ENCODE assay signal across 8 cellular contexts in the genomic region with DNA sequence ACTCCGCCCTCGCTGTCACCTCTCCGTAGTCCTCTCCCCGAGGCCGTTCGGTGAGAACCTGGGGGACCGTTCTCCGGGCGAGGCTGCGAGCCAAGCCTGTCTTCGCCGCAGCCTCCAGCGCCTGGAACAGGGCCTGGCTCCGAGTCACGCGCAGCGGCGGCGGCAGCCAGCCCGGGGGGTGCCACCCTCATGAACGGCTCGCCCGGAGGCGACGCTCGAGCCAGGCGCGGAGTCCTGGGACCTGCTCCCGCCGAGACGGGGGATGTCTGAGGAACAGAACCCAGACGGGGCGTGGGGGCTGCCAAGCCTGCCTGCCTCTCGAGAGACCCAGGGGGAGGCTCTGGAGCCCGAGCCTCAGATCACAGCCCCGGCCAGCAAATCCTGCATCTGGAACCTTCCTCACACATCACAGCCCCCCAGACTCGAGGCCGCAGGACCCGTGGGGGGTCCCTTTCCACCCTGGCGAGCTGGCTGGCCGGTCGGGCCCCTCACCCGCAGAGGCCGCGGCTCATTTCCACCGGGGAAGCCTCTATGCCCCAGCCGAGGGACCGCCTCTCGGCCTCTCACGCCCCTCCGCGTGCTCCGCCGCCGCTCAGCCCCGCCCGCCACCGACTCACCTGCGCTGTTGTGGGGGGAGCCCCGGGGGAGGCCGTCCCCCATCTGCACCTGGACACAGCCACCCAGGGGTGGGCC. TPM values are rescaled to one million over a fixed set of nuclear protein-coding genes. Genes with fewer than 3 reads are reported as not detected.
A peak's percentile ranks its signal among the peaks of the same experiment; 100 is the strongest.
DNase-seq lines count a peak whose midpoint lies in the region; ATAC-seq and TF ChIP-seq lines count a peak whose summit lies in the region.

No MANE protein-coding gene starts in this region.

- no peak for TF ChIP-seq CTCF in chondrocyte (IDR thresholded peaks at IDR 0.05)
- no peak for TF ChIP-seq CTCF in tibial nerve (IDR thresholded peaks at IDR 0.05)

- H3K27ac Mint-ChIP-seq in chondrocyte (ENCODE audit: unreplicated experiment) (no peak overlapping the region), memory B cell (peak overlapping the region; percentile 86)

- peaks cover 2% of the 10 kb centered on the region for H3K36me3 Mint-ChIP-seq in chondrocyte (ENCODE audit: low read depth)
- H3K36me3 Mint-ChIP-seq in memory B cell = peaks cover 6% of the 10 kb centered on the region

- ATAC-seq in memory B cell (ENCODE audit: low read depth) = peak; percentile 29

- peaks cover 56% of the 10 kb centered on the region for H3K27me3 ChIP-seq in NT2/D1 (ENCODE audit: insufficient read depth, insufficient read length)
- H3K27me3 ChIP-seq in tibial nerve = peaks cover 6 to 53% of the 10 kb centered on the region in 2 donors

- H3K4me3 ChIP-seq in NT2/D1 (ENCODE audit: insufficient read length, low read depth) (no peak overlapping the region), tibial nerve (peak overlapping the region; percentile 11 to 42 (median 24))

- TF ChIP-seq POLR2A in tibial nerve (IDR thresholded peaks at IDR 0.05) = no peak

- peaks cover 9% of the 10 kb centered on the region for H3K36me3 ChIP-seq in NT2/D1 (ENCODE audit: insufficient read depth, insufficient read length, low read length)
- H3K36me3 ChIP-seq in tibial nerve = peaks cover 0 to 26% (median 0%) of the 10 kb centered on the region in 3 donors

- TF ChIP-seq EP300 in tibial nerve (IDR thresholded peaks at IDR 0.05) = no peak

- peak overlapping the region; percentile 50 for H3K9ac ChIP-seq in NT2/D1 (ENCODE audit: insufficient read length, low read depth)

- H3K4me1 Mint-ChIP-seq in chondrocyte (ENCODE audit: low read depth) (peaks cover 2% of the 10 kb centered on the region), memory B cell (peaks cover 32% of the 10 kb centered on the region)

- WGBS in tibial nerve, 2 donors = 1 to 3% methylated on average over 31 to 44 of the region's 61 CpGs

- peaks cover 27% of the 10 kb centered on the region for H3K27me3 Mint-ChIP-seq in chondrocyte (ENCODE audit: low read depth)
- peaks cover 10% of the 10 kb centered on the region for H3K27me3 Mint-ChIP-seq in memory B cell

- no peaks in the 10 kb centered on the region for H3K9me3 Mint-ChIP-seq in chondrocyte (ENCODE audit: low read depth)
- no peaks in the 10 kb centered on the region for H3K9me3 Mint-ChIP-seq in memory B cell

- no peak overlapping the region for H3K27ac ChIP-seq in tibial nerve

- H3K4me1 ChIP-seq in NT2/D1 (ENCODE audit: insufficient read depth, insufficient read length) (peaks cover 23% of the 10 kb centered on the region), tibial nerve (peaks cover 0 to 53% (median 19%) of the 10 kb centered on the region in 4 donors)

- DNase-seq in AG08396 (ENCODE audit: low spot score) (peak; percentile 78), NT2/D1 (ENCODE audit: low read depth, low spot score) (no peak), chondrocyte (ENCODE audit: low spot score) (no peak), memory B cell (ENCODE audit: low spot score in 2 of 2) (peak in 1 of 2 donors; percentile 66), tibial nerve (ENCODE audit: low spot score in 2 of 2) (peak in 1 of 2 donors; percentile 25), NCI-H1436 treated with DMSO at 0.1 percent for 48 hours (lab: John Stamatoyannopoulos, UW) (no peak), NCI-H1417 treated with DMSO at 0.1 percent for 48 hours (lab: John Stamatoyannopoulos, UW) (no peak), OCI-M1 (lab: John Stamatoyannopoulos, UW) (no peak)

- H3K4me3 Mint-ChIP-seq in chondrocyte (ENCODE audit: unreplicated experiment) = peak overlapping the region; percentile 65
- peak overlapping the region; percentile 84 for H3K4me3 Mint-ChIP-seq in memory B cell

- H3K9me3 ChIP-seq in NT2/D1 (ENCODE audit: insufficient read depth, low read length) (no peaks in the 10 kb centered on the region), tibial nerve (no peaks in the 10 kb centered on the region)

RNA-seq across cellular contexts. Expression of gene SHISA8, which starts 4.1 kb away (rescaled TPM):
- not detected in 3 replicates for total RNA-seq in chondrocyte
- total RNA-seq in tibial nerve = 1 to 10 TPM in 1 of 4 donors, not detected in 3; 3.3 TPM

RNA-seq across cellular contexts. Expression of gene TNFRSF13C, which starts 15.9 kb away (rescaled TPM):
- total RNA-seq in chondrocyte (0.07 to 0.56 TPM (median 0.21 TPM) in 3 replicates), tibial nerve (under 1 TPM in 1 of 4 donors, not detected in 3; under 0.01 TPM)

RNA-seq across cellular contexts. Expression of gene CENPM, which starts 36.2 kb away (rescaled TPM):
- total RNA-seq in chondrocyte (3.3 to 9.3 TPM (median 3.3 TPM) in 3 replicates), tibial nerve (1 to 10 TPM in 2 of 4 donors, not detected in 2; 5.0 to 5.1 TPM)

RNA-seq across cellular contexts. Expression of gene SEPTIN3, which starts 58.5 kb away (rescaled TPM):
- total RNA-seq in chondrocyte (0.87 to 0.92 TPM (median 0.92 TPM) in 3 replicates), tibial nerve (10 to 100 TPM; 24.3 to 37.9 (median 32.8) TPM)
